2 cellular contexts compared by ENCODE assay signal in the genomic region with DNA sequence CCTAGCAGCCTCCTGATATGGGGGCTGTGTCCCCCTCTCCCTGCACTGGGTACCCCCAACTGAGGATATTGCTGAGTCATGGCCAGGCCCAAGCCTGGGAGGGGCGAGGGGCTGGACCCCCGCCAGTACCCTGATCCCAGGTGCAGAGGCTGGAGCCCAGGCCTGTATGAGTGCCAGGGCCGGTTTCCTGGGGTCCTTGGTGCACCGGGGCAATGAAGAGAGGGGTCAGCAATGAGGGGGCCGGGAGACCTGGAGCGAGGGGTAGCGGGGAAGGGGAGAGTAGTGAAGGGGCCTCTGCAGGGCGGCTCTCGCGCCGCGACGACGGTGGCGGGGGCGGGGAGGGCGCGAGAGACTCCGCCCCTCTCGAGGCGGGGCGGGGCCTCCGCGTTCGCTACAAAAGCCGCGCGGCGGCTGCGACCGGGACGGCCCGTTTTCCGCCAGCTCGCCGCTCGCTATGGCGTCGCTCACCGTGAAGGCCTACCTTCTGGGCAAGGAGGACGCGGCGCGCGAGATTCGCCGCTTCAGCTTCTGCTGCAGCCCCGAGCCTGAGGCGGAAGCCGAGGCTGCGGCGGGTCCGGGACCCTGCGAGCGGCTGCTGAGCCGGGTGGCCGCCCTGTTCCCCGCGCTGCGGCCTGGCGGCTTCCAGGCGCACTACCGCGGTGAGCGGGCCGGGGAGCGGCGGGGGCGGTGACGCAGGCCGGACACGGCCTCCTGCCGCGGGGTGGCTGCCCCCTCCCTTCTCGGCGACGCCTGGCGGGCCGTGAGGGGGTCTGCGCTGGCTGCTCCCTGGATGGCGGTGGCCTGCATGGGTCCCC.
TF ChIP-seq lines count a peak whose summit lies in the region.

A gene (plus strand): TSS at position 423 of the 815 bp plus-strand sequence. CDS start 32 bp downstream, at position 455.

TF ChIP-seq in HEK293, 187 proteins besides CTCF, POLR2A, EP300 and RAD21 (continued from another document and continues in another):
- TF ChIP-seq, protein P1, sequence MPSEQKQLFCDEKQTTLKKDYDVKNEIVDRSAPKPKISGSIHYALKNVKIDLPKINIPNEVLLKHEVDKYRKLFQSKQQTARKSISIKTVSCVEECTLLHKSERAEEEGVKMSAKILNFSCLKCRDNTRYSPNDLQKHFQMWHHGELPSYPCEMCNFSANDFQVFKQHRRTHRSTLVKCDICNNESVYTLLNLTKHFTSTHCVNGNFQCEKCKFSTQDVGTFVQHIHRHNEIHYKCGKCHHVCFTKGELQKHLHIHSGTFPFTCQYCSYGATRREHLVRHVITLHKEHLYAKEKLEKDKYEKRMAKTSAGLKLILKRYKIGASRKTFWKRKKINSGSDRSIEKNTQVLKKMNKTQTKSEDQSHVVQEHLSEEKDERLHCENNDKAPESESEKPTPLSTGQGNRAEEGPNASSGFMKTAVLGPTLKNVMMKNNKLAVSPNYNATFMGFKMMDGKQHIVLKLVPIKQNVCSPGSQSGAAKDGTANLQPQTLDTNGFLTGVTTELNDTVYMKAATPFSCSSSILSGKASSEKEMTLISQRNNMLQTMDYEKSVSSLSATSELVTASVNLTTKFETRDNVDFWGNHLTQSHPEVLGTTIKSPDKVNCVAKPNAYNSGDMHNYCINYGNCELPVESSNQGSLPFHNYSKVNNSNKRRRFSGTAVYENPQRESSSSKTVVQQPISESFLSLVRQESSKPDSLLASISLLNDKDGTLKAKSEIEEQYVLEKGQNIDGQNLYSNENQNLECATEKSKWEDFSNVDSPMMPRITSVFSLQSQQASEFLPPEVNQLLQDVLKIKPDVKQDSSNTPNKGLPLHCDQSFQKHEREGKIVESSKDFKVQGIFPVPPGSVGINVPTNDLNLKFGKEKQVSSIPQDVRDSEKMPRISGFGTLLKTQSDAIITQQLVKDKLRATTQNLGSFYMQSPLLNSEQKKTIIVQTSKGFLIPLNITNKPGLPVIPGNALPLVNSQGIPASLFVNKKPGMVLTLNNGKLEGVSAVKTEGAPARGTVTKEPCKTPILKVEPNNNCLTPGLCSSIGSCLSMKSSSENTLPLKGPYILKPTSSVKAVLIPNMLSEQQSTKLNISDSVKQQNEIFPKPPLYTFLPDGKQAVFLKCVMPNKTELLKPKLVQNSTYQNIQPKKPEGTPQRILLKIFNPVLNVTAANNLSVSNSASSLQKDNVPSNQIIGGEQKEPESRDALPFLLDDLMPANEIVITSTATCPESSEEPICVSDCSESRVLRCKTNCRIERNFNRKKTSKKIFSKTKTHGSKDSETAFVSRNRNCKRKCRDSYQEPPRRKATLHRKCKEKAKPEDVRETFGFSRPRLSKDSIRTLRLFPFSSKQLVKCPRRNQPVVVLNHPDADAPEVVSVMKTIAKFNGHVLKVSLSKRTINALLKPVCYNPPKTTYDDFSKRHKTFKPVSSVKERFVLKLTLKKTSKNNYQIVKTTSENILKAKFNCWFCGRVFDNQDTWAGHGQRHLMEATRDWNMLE (tag by site-specific recombination; conservative IDR thresholded peaks at IDR 0.05; ENCODE audit: low read depth) = no peak
- TF ChIP-seq GLIS1 (tag by site-specific recombination; IDR thresholded peaks at IDR 0.05) (peak; percentile 64), ZFP41 (tag by site-specific recombination; IDR thresholded peaks at IDR 0.05; ENCODE audit: borderline replicate concordance) (no peak), ZNF366 (tag by site-specific recombination; conservative IDR thresholded peaks at IDR 0.05) (no peak; the same call in none of the 2 replicates), ZNF274 (IDR thresholded peaks at IDR 0.05; ENCODE audit: low read length) (no peak), ZNF274 (tag by site-specific recombination; IDR thresholded peaks at IDR 0.05; ENCODE audit: borderline replicate concordance) (no peak), ZNF777 (tag by site-specific recombination; IDR thresholded peaks at IDR 0.05; ENCODE audit: borderline replicate concordance) (peak; percentile 29; the same call in 1 of the 2 replicates)
- TF ChIP-seq, protein P2, sequence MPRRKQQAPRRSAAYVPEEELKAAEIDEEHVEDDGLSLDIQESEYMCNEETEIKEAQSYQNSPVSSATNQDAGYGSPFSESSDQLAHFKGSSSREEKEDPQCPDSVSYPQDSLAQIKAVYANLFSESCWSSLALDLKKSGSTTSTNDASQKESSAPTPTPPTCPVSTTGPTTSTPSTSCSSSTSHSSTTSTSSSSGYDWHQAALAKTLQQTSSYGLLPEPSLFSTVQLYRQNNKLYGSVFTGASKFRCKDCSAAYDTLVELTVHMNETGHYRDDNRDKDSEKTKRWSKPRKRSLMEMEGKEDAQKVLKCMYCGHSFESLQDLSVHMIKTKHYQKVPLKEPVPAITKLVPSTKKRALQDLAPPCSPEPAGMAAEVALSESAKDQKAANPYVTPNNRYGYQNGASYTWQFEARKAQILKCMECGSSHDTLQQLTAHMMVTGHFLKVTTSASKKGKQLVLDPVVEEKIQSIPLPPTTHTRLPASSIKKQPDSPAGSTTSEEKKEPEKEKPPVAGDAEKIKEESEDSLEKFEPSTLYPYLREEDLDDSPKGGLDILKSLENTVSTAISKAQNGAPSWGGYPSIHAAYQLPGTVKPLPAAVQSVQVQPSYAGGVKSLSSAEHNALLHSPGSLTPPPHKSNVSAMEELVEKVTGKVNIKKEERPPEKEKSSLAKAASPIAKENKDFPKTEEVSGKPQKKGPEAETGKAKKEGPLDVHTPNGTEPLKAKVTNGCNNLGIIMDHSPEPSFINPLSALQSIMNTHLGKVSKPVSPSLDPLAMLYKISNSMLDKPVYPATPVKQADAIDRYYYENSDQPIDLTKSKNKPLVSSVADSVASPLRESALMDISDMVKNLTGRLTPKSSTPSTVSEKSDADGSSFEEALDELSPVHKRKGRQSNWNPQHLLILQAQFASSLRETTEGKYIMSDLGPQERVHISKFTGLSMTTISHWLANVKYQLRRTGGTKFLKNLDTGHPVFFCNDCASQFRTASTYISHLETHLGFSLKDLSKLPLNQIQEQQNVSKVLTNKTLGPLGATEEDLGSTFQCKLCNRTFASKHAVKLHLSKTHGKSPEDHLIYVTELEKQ (tag by site-specific recombination; IDR thresholded peaks at IDR 0.05; ENCODE audit: borderline replicate concordance) = no peak
- TF ChIP-seq, protein P3, sequence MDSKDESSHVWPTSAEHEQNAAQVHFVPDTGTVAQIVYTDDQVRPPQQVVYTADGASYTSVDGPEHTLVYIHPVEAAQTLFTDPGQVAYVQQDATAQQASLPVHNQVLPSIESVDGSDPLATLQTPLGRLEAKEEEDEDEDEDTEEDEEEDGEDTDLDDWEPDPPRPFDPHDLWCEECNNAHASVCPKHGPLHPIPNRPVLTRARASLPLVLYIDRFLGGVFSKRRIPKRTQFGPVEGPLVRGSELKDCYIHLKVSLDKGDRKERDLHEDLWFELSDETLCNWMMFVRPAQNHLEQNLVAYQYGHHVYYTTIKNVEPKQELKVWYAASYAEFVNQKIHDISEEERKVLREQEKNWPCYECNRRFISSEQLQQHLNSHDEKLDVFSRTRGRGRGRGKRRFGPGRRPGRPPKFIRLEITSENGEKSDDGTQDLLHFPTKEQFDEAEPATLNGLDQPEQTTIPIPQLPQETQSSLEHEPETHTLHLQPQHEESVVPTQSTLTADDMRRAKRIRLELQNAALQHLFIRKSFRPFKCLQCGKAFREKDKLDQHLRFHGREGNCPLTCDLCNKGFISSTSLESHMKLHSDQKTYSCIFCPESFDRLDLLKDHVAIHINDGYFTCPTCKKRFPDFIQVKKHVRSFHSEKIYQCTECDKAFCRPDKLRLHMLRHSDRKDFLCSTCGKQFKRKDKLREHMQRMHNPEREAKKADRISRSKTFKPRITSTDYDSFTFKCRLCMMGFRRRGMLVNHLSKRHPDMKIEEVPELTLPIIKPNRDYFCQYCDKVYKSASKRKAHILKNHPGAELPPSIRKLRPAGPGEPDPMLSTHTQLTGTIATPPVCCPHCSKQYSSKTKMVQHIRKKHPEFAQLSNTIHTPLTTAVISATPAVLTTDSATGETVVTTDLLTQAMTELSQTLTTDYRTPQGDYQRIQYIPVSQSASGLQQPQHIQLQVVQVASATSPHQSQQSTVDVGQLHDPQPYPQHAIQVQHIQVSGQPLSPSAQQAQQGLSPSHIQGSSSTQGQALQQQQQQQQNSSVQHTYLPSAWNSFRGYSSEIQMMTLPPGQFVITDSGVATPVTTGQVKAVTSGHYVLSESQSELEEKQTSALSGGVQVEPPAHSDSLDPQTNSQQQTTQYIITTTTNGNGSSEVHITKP (tag by site-specific recombination; IDR thresholded peaks at IDR 0.05) = peak; percentile 85

TF ChIP-seq in GM12878, 131 proteins besides CTCF, POLR2A, EP300 and RAD21 (continued from another document and continues in another):
- TF ChIP-seq ZBED1 (IDR thresholded peaks at IDR 0.05; ENCODE audit: borderline replicate concordance) (no peak), BCL11A (IDR thresholded peaks at IDR 0.05; ENCODE audit: low read depth, low read length) (no peak), EED (IDR thresholded peaks at IDR 0.05; ENCODE audit: low read depth) (no peak), PML (IDR thresholded peaks at IDR 0.05; ENCODE audit: low read length) (peak; percentile 97), NFIC (IDR thresholded peaks at IDR 0.05; ENCODE audit: low read depth, low read length) (no peak), YY1 (IDR thresholded peaks at IDR 0.05; ENCODE audit: low read depth, low read length) (peak; percentile 85), EZH2 (IDR thresholded peaks at IDR 0.05; ENCODE audit: borderline replicate concordance, control insufficient read depth, low read depth, low read length) (no peak), ZZZ3 (IDR thresholded peaks at IDR 0.05; ENCODE audit: control insufficient read depth, insufficient read length, low read depth) (no peak), SUPT20H (IDR thresholded peaks at IDR 0.05; ENCODE audit: borderline replicate concordance, control insufficient read depth, low read depth, low read length) (no peak), YBX1 (IDR thresholded peaks at IDR 0.05) (no peak), CBFB (IDR thresholded peaks at IDR 0.05; ENCODE audit: low read depth) (peak; percentile 89), NFYA (IDR thresholded peaks at IDR 0.05; ENCODE audit: borderline replicate concordance, low read depth, low read length) (no peak), SUZ12 (IDR thresholded peaks at IDR 0.05; ENCODE audit: unreplicated experiment) (no peak), NR2C2 (IDR thresholded peaks at IDR 0.05; ENCODE audit: borderline replicate concordance, control insufficient read depth, insufficient read length, low read depth) (no peak)
- TF ChIP-seq, protein P4, sequence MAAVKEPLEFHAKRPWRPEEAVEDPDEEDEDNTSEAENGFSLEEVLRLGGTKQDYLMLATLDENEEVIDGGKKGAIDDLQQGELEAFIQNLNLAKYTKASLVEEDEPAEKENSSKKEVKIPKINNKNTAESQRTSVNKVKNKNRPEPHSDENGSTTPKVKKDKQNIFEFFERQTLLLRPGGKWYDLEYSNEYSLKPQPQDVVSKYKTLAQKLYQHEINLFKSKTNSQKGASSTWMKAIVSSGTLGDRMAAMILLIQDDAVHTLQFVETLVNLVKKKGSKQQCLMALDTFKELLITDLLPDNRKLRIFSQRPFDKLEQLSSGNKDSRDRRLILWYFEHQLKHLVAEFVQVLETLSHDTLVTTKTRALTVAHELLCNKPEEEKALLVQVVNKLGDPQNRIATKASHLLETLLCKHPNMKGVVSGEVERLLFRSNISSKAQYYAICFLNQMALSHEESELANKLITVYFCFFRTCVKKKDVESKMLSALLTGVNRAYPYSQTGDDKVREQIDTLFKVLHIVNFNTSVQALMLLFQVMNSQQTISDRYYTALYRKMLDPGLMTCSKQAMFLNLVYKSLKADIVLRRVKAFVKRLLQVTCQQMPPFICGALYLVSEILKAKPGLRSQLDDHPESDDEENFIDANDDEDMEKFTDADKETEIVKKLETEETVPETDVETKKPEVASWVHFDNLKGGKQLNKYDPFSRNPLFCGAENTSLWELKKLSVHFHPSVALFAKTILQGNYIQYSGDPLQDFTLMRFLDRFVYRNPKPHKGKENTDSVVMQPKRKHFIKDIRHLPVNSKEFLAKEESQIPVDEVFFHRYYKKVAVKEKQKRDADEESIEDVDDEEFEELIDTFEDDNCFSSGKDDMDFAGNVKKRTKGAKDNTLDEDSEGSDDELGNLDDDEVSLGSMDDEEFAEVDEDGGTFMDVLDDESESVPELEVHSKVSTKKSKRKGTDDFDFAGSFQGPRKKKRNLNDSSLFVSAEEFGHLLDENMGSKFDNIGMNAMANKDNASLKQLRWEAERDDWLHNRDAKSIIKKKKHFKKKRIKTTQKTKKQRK (IDR thresholded peaks at IDR 0.05; ENCODE audit: low read depth, low read length) = no peak
- TF ChIP-seq, protein P5, sequence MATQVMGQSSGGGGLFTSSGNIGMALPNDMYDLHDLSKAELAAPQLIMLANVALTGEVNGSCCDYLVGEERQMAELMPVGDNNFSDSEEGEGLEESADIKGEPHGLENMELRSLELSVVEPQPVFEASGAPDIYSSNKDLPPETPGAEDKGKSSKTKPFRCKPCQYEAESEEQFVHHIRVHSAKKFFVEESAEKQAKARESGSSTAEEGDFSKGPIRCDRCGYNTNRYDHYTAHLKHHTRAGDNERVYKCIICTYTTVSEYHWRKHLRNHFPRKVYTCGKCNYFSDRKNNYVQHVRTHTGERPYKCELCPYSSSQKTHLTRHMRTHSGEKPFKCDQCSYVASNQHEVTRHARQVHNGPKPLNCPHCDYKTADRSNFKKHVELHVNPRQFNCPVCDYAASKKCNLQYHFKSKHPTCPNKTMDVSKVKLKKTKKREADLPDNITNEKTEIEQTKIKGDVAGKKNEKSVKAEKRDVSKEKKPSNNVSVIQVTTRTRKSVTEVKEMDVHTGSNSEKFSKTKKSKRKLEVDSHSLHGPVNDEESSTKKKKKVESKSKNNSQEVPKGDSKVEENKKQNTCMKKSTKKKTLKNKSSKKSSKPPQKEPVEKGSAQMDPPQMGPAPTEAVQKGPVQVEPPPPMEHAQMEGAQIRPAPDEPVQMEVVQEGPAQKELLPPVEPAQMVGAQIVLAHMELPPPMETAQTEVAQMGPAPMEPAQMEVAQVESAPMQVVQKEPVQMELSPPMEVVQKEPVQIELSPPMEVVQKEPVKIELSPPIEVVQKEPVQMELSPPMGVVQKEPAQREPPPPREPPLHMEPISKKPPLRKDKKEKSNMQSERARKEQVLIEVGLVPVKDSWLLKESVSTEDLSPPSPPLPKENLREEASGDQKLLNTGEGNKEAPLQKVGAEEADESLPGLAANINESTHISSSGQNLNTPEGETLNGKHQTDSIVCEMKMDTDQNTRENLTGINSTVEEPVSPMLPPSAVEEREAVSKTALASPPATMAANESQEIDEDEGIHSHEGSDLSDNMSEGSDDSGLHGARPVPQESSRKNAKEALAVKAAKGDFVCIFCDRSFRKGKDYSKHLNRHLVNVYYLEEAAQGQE (IDR thresholded peaks at IDR 0.05; ENCODE audit: low read depth, low read length) = no peak
- TF ChIP-seq, protein P6, sequence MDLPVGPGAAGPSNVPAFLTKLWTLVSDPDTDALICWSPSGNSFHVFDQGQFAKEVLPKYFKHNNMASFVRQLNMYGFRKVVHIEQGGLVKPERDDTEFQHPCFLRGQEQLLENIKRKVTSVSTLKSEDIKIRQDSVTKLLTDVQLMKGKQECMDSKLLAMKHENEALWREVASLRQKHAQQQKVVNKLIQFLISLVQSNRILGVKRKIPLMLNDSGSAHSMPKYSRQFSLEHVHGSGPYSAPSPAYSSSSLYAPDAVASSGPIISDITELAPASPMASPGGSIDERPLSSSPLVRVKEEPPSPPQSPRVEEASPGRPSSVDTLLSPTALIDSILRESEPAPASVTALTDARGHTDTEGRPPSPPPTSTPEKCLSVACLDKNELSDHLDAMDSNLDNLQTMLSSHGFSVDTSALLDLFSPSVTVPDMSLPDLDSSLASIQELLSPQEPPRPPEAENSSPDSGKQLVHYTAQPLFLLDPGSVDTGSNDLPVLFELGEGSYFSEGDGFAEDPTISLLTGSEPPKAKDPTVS (IDR thresholded peaks at IDR 0.05; ENCODE audit: low read depth, low read length) = no peak
- TF ChIP-seq, protein P7, sequence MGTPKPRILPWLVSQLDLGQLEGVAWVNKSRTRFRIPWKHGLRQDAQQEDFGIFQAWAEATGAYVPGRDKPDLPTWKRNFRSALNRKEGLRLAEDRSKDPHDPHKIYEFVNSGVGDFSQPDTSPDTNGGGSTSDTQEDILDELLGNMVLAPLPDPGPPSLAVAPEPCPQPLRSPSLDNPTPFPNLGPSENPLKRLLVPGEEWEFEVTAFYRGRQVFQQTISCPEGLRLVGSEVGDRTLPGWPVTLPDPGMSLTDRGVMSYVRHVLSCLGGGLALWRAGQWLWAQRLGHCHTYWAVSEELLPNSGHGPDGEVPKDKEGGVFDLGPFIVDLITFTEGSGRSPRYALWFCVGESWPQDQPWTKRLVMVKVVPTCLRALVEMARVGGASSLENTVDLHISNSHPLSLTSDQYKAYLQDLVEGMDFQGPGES (IDR thresholded peaks at IDR 0.05) = no peak
